In genomic region chr10:72027498-72027897, GRCh38 we compare ENCODE assay signal across 1 cellular context.
A peak's percentile ranks its signal among the peaks of the same experiment; 100 is the strongest.
TF ChIP-seq lines count a peak whose summit lies in the region.

No MANE protein-coding gene starts in this region.

TF ChIP-seq in HEK293, 187 proteins besides CTCF, POLR2A, EP300 and RAD21 (continued from another document and continues in another):
- TF ChIP-seq ZNF18 (tag by site-specific recombination; IDR thresholded peaks at IDR 0.05) (peak; percentile 90), ZNF701 (tag by site-specific recombination; IDR thresholded peaks at IDR 0.05) (no peak), ZNF510 (tag by site-specific recombination; IDR thresholded peaks at IDR 0.05; ENCODE audit: insufficient replicate concordance) (no peak), ZSCAN23 (tag by site-specific recombination; IDR thresholded peaks at IDR 0.05) (no peak), ZNF155 (tag by site-specific recombination; IDR thresholded peaks at IDR 0.05) (no peak), ZNF132 (tag by site-specific recombination; IDR thresholded peaks at IDR 0.05; ENCODE audit: borderline replicate concordance) (no peak), ZNF473 (tag by site-specific recombination; IDR thresholded peaks at IDR 0.05) (no peak), FEZF1 (tag by site-specific recombination; IDR thresholded peaks at IDR 0.05) (peak; percentile 86), ZSCAN4 (tag by site-specific recombination; IDR thresholded peaks at IDR 0.05) (0 out of 2 replicates have a peak, but pooled peaks have one; percentile 7), ZIC2 (tag by site-specific recombination; IDR thresholded peaks at IDR 0.05) (no peak), ZNF248 (tag by site-specific recombination; IDR thresholded peaks at IDR 0.05) (no peak), ZNF830 (tag by site-specific recombination; IDR thresholded peaks at IDR 0.05; ENCODE audit: low read depth) (no peak), ZNF513 (tag by site-specific recombination; IDR thresholded peaks at IDR 0.05) (no peak), ZSCAN5A (tag by site-specific recombination; IDR thresholded peaks at IDR 0.05) (no peak), ZNF549 (tag by site-specific recombination; IDR thresholded peaks at IDR 0.05) (no peak), SP3 (tag by site-specific recombination; IDR thresholded peaks at IDR 0.05) (no peak), ZNF501 (tag by site-specific recombination; IDR thresholded peaks at IDR 0.05) (no peak), ZNF621 (tag by site-specific recombination; IDR thresholded peaks at IDR 0.05) (no peak), ZNF214 (tag by site-specific recombination; IDR thresholded peaks at IDR 0.05; ENCODE audit: borderline replicate concordance) (no peak; the same call in 1 of the 2 replicates), ZBTB1 (tag by site-specific recombination; IDR thresholded peaks at IDR 0.05) (no peak), ZBTB48 (tag by site-specific recombination; IDR thresholded peaks at IDR 0.05) (no peak), SETDB1 (IDR thresholded peaks at IDR 0.05; ENCODE audit: insufficient read length, low read length) (no peak), OSR2 (tag by site-specific recombination; IDR thresholded peaks at IDR 0.05) (no peak), ZNF184 (tag by site-specific recombination; IDR thresholded peaks at IDR 0.05) (peak; percentile 33; the same call in 1 of the 2 replicates), ZNF596 (tag by site-specific recombination; IDR thresholded peaks at IDR 0.05) (peak; percentile 60; the same call in 1 of the 2 replicates), GFI1B (tag by site-specific recombination; IDR thresholded peaks at IDR 0.05) (0 out of 2 replicates have a peak, but pooled peaks have one; percentile 35), ZNF704 (tag by site-specific recombination; IDR thresholded peaks at IDR 0.05) (no peak), ZBTB10 (tag by site-specific recombination; IDR thresholded peaks at IDR 0.05) (no peak), ZBTB44 (tag by site-specific recombination; IDR thresholded peaks at IDR 0.05) (peak; percentile 37; the same call in 1 of the 2 replicates), SCRT1 (tag by site-specific recombination; IDR thresholded peaks at IDR 0.05; ENCODE audit: borderline replicate concordance) (peak; percentile 7; the same call in 1 of the 2 replicates), ZNF140 (tag by site-specific recombination; IDR thresholded peaks at IDR 0.05) (no peak), ZNF433 (tag by site-specific recombination; IDR thresholded peaks at IDR 0.05; ENCODE audit: low read depth) (no peak), ZNF398 (tag by site-specific recombination; IDR thresholded peaks at IDR 0.05) (peak; percentile 79), ZBTB20 (tag by site-specific recombination; IDR thresholded peaks at IDR 0.05) (no peak), BCL11A (tag by site-specific recombination; IDR thresholded peaks at IDR 0.05; ENCODE audit: low read depth) (0 out of 2 replicates have a peak, but pooled peaks have one; percentile 62), ZNF792 (tag by site-specific recombination; IDR thresholded peaks at IDR 0.05) (no peak), MYNN (tag by site-specific recombination; IDR thresholded peaks at IDR 0.05; ENCODE audit: borderline replicate concordance) (no peak), ZNF488 (tag by site-specific recombination; IDR thresholded peaks at IDR 0.05) (no peak), BCL11B (tag by site-specific recombination; IDR thresholded peaks at IDR 0.05; ENCODE audit: low read depth) (no peak), ZNF2 (tag by site-specific recombination; IDR thresholded peaks at IDR 0.05) (peak; percentile 20; the same call in 1 of the 2 replicates), ZBTB11 (tag by site-specific recombination; conservative IDR thresholded peaks at IDR 0.05; ENCODE audit: low read depth) (no peak)
